In the genomic region with DNA sequence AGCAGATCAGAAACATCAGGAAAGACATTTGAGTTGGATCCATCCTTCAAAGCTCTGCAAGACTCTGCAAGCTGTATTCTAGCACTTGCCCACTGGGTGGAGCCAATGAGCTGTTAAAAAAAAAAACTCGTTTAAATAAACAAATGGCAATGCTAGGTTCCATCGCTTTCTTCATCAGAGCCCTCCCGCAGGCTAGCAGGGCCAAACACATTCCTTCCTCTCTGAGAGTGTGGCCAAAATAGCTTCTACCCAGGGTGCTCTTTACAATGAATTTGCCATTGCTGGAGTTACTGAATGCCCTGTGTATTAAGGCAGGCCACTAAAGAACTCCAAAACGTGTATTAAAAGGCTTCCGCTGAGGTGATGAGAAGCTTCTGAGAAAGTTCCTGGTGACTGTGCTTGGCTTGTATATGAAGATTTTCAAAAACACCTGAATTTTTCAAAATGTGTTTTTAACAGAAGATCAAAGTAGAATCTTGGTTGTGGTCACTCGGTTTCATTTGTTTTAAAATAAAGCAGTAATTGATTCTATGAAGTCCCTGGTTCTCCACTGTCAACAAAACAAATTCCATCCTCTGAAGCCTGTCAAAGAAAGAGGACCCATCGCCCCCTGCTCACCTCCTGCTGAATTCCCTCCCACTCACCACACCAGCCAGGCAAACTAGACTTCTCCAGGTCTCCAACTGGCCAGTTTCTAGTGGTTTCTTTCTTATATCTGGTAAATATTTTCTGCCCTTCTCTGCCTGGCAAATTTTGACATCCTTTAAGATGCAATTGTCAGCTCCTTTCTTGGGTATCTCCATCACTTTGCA, we compare ENCODE assay signal across 8 cellular contexts.
A peak's percentile ranks its signal among the peaks of the same experiment; 100 is the strongest.
DNase-seq lines count a peak whose midpoint lies in the region; ATAC-seq and TF ChIP-seq lines count a peak whose summit lies in the region.

No MANE protein-coding gene starts in this region.

- H4K20me1 ChIP-seq in KMS-11 (ENCODE audit: insufficient read depth) = no peaks in the 10 kb centered on the region

- H3K36me3 Mint-ChIP-seq in activated naive CD4-positive, alpha-beta T cell treated with anti-CD3 and anti-CD28 coated beads, Interleukin-2, amount 10 ng/mL, durations not matched to agents 7 days and 5 days = no peaks in the 10 kb centered on the region

- H3K27ac Mint-ChIP-seq in activated naive CD4-positive, alpha-beta T cell treated with anti-CD3 and anti-CD28 coated beads, Interleukin-2, amount 10 ng/mL, durations not matched to agents 7 days and 5 days = no peak overlapping the region

- H3K27me3 ChIP-seq in KMS-11 (ENCODE audit: insufficient read depth, low read depth) (no peaks in the 10 kb centered on the region), parathyroid adenoma (ENCODE audit: control insufficient read depth, insufficient read depth, low read length) (no peaks in the 10 kb centered on the region)

- H3K4me2 ChIP-seq in KMS-11 = no peak overlapping the region
- no peak overlapping the region for H3K4me2 ChIP-seq in parathyroid adenoma (ENCODE audit: low read length)

- H3K79me2 ChIP-seq in KMS-11 (ENCODE audit: insufficient read depth, low read depth) = no peaks in the 10 kb centered on the region
- no peaks in the 10 kb centered on the region for H3K79me2 ChIP-seq in parathyroid adenoma

- no peak overlapping the region for H2AFZ ChIP-seq in KMS-11 (ENCODE audit: low read depth)
- no peak overlapping the region for H2AFZ ChIP-seq in parathyroid adenoma

- peaks cover 15% of the 10 kb centered on the region for H3K27me3 Mint-ChIP-seq in activated naive CD4-positive, alpha-beta T cell treated with anti-CD3 and anti-CD28 coated beads, Interleukin-2, amount 10 ng/mL, durations not matched to agents 7 days and 5 days

- no peaks in the 10 kb centered on the region for H3K36me3 ChIP-seq in KMS-11 (ENCODE audit: insufficient read depth)
- no peaks in the 10 kb centered on the region for H3K36me3 ChIP-seq in parathyroid adenoma (ENCODE audit: control insufficient read depth, insufficient read depth, low read length)

- no peak overlapping the region for H3K4me3 ChIP-seq in KMS-11 (IDR thresholded peaks at IDR 0.05; ENCODE audit: insufficient read depth, low read depth, low read length)
- no peak overlapping the region for H3K4me3 ChIP-seq in parathyroid adenoma (ENCODE audit: low read depth, low read length)

- no peak overlapping the region for H3K27ac ChIP-seq in KMS-11
- H3K27ac ChIP-seq in parathyroid adenoma = no peak overlapping the region

- no peak overlapping the region for H3K9ac ChIP-seq in KMS-11
- H3K9ac ChIP-seq in parathyroid adenoma = no peak overlapping the region

- no peak overlapping the region for H3K4me3 Mint-ChIP-seq in activated naive CD4-positive, alpha-beta T cell treated with anti-CD3 and anti-CD28 coated beads, Interleukin-2, amount 10 ng/mL, durations not matched to agents 7 days and 5 days

- CTCF ChIA-PET in activated naive CD4-positive, alpha-beta T cell treated with anti-CD3 and anti-CD28 coated beads, Interleukin-2, amount 10 ng/mL, durations not matched to agents 7 days and 5 days (lab: Charles Lee) = interaction anchor here (0.9 to 3.1 kb wide), 23 partner anchors 12 to 228 kb away, joined by 3 to 57 read pairs (median 4); a partner anchor contains a TSS

- H3K4me1 ChIP-seq in KMS-11 (ENCODE audit: low read depth, poor library complexity, severe bottlenecking) (no peaks in the 10 kb centered on the region), parathyroid adenoma (no peaks in the 10 kb centered on the region)

- no peaks in the 10 kb centered on the region for H3K9me3 Mint-ChIP-seq in activated naive CD4-positive, alpha-beta T cell treated with anti-CD3 and anti-CD28 coated beads, Interleukin-2, amount 10 ng/mL, durations not matched to agents 7 days and 5 days

- DNase-seq in EH (ENCODE audit: low read depth) (peak; percentile 83), RKO (ENCODE audit: low spot score) (peak; percentile 79), globus pallidus (ENCODE audit: low spot score) (peak; percentile 92)
- DNase-seq in activated naive CD4-positive, alpha-beta T cell treated with anti-CD3 and anti-CD28 coated beads, Interleukin-2, amount 10 ng/mL, durations not matched to agents 7 days and 5 days = peak; percentile 64

- no peaks in the 10 kb centered on the region for H3K9me3 ChIP-seq in parathyroid adenoma (ENCODE audit: control insufficient read depth, low read length)

- peak; percentile 84 for TF ChIP-seq CTCF in KMS-11 (conservative IDR thresholded peaks at IDR 0.05; ENCODE audit: low read depth, low read length)
- TF ChIP-seq CTCF in parathyroid adenoma (IDR thresholded peaks at IDR 0.05) = peak; percentile 55

- H3K4me1 Mint-ChIP-seq in activated naive CD4-positive, alpha-beta T cell treated with anti-CD3 and anti-CD28 coated beads, Interleukin-2, amount 10 ng/mL, durations not matched to agents 7 days and 5 days = peaks cover 15% of the 10 kb centered on the region

- ATAC-seq in GM21619 (IDR thresholded peaks at IDR 0.05; ENCODE audit: unreplicated experiment) (peak; percentile 72), HG02970 (IDR thresholded peaks at IDR 0.05; ENCODE audit: low FRiP score, unreplicated experiment) (no peak)
